ENCODE assay signal across 8 cellular contexts in genomic region chr17:38925263-38925995, GRCh38.
DNase-seq lines count a peak whose midpoint lies in the region; TF ChIP-seq lines count a peak whose summit lies in the region.

Gene LASP1NB, plus strand, starts transcription at chr17:38925614.

- H3K27me3 ChIP-seq in H9 (ENCODE audit: insufficient read depth, low read length): no peaks in the 10 kb centered on the region

- H2BK5ac ChIP-seq in H9 (ENCODE audit: insufficient read length, low read length): no peak within 1 kb of the TSS

- no peak within 1 kb of the TSS for H3T11ph ChIP-seq in H9 (ENCODE audit: low read length)

- no peak within 1 kb of the TSS for H2BK12ac ChIP-seq in H9 (ENCODE audit: insufficient read length, low read depth, low read length)

- H2BK20ac ChIP-seq in H9 (ENCODE audit: low read depth, low read length, poor library complexity, severe bottlenecking): no peak within 1 kb of the TSS

- H3K9me3 ChIP-seq in H9 (ENCODE audit: control insufficient read depth, low read depth, low read length): no peaks in the 10 kb centered on the region

- H3K23ac ChIP-seq in H9 (ENCODE audit: insufficient read length, low read depth, low read length): no peak within 1 kb of the TSS

- H2AK5ac ChIP-seq in H9 (ENCODE audit: insufficient read length, low read length): no peak within 1 kb of the TSS

- H3K36me3 Mint-ChIP-seq in H9 (ENCODE audit: insufficient read depth in 1 of 3, low read depth in 3 of 3): peaks cover 0 to 4% (median 0%) of the 10 kb centered on the region in 3 experiments; a peak in 1 of 7 replicates

- H4K8ac ChIP-seq in H9 (replicated peaks; ENCODE audit: insufficient read length, low read depth, low read length): no peak within 1 kb of the TSS

- no CpG with 5 or more reads among the region's 14 CpGs for WGBS in H9 (ENCODE audit: extremely low coverage, insufficient read length, low lambda C conversion rate)

- H2AFZ ChIP-seq in H9 (ENCODE audit: low read length): no peak within 1 kb of the TSS

- no peaks in the 10 kb centered on the region for H3K23me2 ChIP-seq in H9 (ENCODE audit: insufficient read length, low read depth, low read length, poor library complexity, severe bottlenecking)

- H3K79me2 ChIP-seq in H9 (ENCODE audit: insufficient read depth, low read length): no peaks in the 10 kb centered on the region

- no peaks in the 10 kb centered on the region for H3K9me3 Mint-ChIP-seq in H9

- no peak within 1 kb of the TSS for H4K91ac ChIP-seq in H9 (ENCODE audit: insufficient read length, low read depth, low read length)

- no peaks in the 10 kb centered on the region for H4K20me1 ChIP-seq in H9 (ENCODE audit: control insufficient read depth, insufficient read depth, insufficient read length)

- peaks cover 27 to 40% of the 10 kb centered on the region in 2 experiments for H3K4me1 Mint-ChIP-seq in H9

- TF ChIP-seq CTCF in H9 (conservative IDR thresholded peaks at IDR 0.05) (no peak), GM13977 (IDR thresholded peaks at IDR 0.05; ENCODE audit: extremely low read depth, insufficient read depth, missing control alignments) (no peak)

- H3K4me2 ChIP-seq in H9 (ENCODE audit: insufficient read depth, insufficient read length, low read length): peak within 1 kb of the TSS; percentile 2

- H2BK120ac ChIP-seq in H9 (ENCODE audit: low read depth, low read length, poor library complexity, severe bottlenecking): no peak within 1 kb of the TSS

- H3K27me3 Mint-ChIP-seq in H9 (ENCODE audit: low read depth): no peaks in the 10 kb centered on the region

- H4K5ac ChIP-seq in H9 (ENCODE audit: insufficient read length, low read depth, low read length): no peak within 1 kb of the TSS

- H3K9ac ChIP-seq in H9 (ENCODE audit: extremely low read depth, insufficient read length, low read length): no peak within 1 kb of the TSS

- no peak within 1 kb of the TSS for H3K56ac ChIP-seq in H9 (ENCODE audit: insufficient read length, low read depth, low read length)

- H3K4me3 Mint-ChIP-seq in H9: peak within 1 kb of the TSS in 1 of 2 experiments; percentile 80; a peak in 3 of 5 replicates

- in situ Hi-C loops in GM13977 (cut with MboI; ENCODE audit: low pct_unique_long_range_greater_than_20kb, low sequenced_read_pairs, unreplicated experiment): no loop called here

- no peaks in the 10 kb centered on the region; the same call in 1 of the 2 replicates for H3K4me1 ChIP-seq in H9 (ENCODE audit: insufficient read depth, low read length)

- DNase-seq in H9 (peak; percentile 89), hippocampal formation (lab: John Stamatoyannopoulos, UW) (peak; percentile 85 to 87), NCI-H1436 (lab: John Stamatoyannopoulos, UW) (no peak), GM13977 (ENCODE audit: low spot score) (no peak), NOMO-1 treated with DMSO at 0.1 percent for 48 hours (lab: John Stamatoyannopoulos, UW; ENCODE audit: unreplicated experiment) (no peak), NCI-H524 (lab: John Stamatoyannopoulos, UW) (no peak)
- peak; percentile 57 to 65 for DNase-seq in activated T-cell treated with anti-CD3 and anti-CD28 coated beads, Interleukin-2, amount 50 U/mL, for 48 hours
- peak; percentile 25 for DNase-seq in stimulated activated CD4-positive, alpha-beta T cell treated with anti-CD3 and anti-CD28 coated beads, Interleukin-4, amount 100 ng/mL, for 24 hours

- H2BK15ac ChIP-seq in H9 (ENCODE audit: low read depth, low read length): no peak within 1 kb of the TSS

- H3K79me1 ChIP-seq in H9 (ENCODE audit: insufficient read depth, low read depth, low read length, poor library complexity, severe bottlenecking): no peaks in the 10 kb centered on the region

- H3K14ac ChIP-seq in H9 (ENCODE audit: insufficient read depth, low read length): 0 out of 2 replicates have a peak within 1 kb of the TSS, but pooled peaks have one; percentile 18

- H3K4ac ChIP-seq in H9 (ENCODE audit: low read depth, low read length): no peak within 1 kb of the TSS

- peak within 1 kb of the TSS; percentile 37 to 97 (median 39); a peak in 5 of 7 replicates for H3K27ac Mint-ChIP-seq in H9

- H3K27ac ChIP-seq in H9 (ENCODE audit: insufficient read length, low read depth, low read length): no peak within 1 kb of the TSS

- peak within 1 kb of the TSS; percentile 31 for H3K18ac ChIP-seq in H9 (ENCODE audit: insufficient read length, low read depth, low read length)

Comparison
In these comparisons a context has a peak if more than half of its experiments do, and no peak if none do; other contexts are left out.
1. DNase-seq: peak in H9 (single experiment), activated T-cell treated with anti-CD3 and anti-CD28 coated beads, Interleukin-2, amount 50 U/mL, for 48 hours (2 of 2), hippocampal formation (2 of 2) and stimulated activated CD4-positive, alpha-beta T cell treated with anti-CD3 and anti-CD28 coated beads, Interleukin-4, amount 100 ng/mL, for 24 hours (single experiment); none in NCI-H1436 (single experiment), GM13977 (single experiment), NOMO-1 treated with DMSO at 0.1 percent for 48 hours (single experiment) and NCI-H524 (0 of 2).